In genomic region chr5:151080620-151081425, GRCh38 we compare ENCODE assay signal across 1 cellular context.
TF ChIP-seq lines count a peak whose summit lies in the region.

Gene TNIP1 (minus strand): TSS chr5:151081034. CDS start chr5:151065095, 15,939 bp downstream.

TF ChIP-seq in SK-N-SH, 30 proteins besides CTCF, POLR2A, EP300 and RAD21 (continued from another document):
- TF ChIP-seq, protein P1, sequence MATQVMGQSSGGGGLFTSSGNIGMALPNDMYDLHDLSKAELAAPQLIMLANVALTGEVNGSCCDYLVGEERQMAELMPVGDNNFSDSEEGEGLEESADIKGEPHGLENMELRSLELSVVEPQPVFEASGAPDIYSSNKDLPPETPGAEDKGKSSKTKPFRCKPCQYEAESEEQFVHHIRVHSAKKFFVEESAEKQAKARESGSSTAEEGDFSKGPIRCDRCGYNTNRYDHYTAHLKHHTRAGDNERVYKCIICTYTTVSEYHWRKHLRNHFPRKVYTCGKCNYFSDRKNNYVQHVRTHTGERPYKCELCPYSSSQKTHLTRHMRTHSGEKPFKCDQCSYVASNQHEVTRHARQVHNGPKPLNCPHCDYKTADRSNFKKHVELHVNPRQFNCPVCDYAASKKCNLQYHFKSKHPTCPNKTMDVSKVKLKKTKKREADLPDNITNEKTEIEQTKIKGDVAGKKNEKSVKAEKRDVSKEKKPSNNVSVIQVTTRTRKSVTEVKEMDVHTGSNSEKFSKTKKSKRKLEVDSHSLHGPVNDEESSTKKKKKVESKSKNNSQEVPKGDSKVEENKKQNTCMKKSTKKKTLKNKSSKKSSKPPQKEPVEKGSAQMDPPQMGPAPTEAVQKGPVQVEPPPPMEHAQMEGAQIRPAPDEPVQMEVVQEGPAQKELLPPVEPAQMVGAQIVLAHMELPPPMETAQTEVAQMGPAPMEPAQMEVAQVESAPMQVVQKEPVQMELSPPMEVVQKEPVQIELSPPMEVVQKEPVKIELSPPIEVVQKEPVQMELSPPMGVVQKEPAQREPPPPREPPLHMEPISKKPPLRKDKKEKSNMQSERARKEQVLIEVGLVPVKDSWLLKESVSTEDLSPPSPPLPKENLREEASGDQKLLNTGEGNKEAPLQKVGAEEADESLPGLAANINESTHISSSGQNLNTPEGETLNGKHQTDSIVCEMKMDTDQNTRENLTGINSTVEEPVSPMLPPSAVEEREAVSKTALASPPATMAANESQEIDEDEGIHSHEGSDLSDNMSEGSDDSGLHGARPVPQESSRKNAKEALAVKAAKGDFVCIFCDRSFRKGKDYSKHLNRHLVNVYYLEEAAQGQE (IDR thresholded peaks at IDR 0.05; ENCODE audit: low read depth, low read length), result no peak
- no peak for TF ChIP-seq FOXJ3 (CRISPR knock-in tag; IDR thresholded peaks at IDR 0.05)
- TF ChIP-seq POLR2AphosphoS5 (IDR thresholded peaks at IDR 0.05; ENCODE audit: low read depth, low read length), result peak; percentile 15; the same call in 1 of the 2 replicates
- peak; percentile 69; the same call in 1 of the 2 replicates for TF ChIP-seq SIN3A (IDR thresholded peaks at IDR 0.05; ENCODE audit: borderline replicate concordance, low read depth, low read length)
- TF ChIP-seq, protein P2, sequence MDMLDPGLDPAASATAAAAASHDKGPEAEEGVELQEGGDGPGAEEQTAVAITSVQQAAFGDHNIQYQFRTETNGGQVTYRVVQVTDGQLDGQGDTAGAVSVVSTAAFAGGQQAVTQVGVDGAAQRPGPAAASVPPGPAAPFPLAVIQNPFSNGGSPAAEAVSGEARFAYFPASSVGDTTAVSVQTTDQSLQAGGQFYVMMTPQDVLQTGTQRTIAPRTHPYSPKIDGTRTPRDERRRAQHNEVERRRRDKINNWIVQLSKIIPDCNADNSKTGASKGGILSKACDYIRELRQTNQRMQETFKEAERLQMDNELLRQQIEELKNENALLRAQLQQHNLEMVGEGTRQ (IDR thresholded peaks at IDR 0.05; ENCODE audit: borderline replicate concordance, low read depth, low read length), result no peak
- peak; percentile 99 for TF ChIP-seq PBX3 (IDR thresholded peaks at IDR 0.05)
- TF ChIP-seq NRF1 (IDR thresholded peaks at IDR 0.05; ENCODE audit: low read depth, low read length), result peak; percentile 73
- peak; percentile 78 for TF ChIP-seq ELF1 (IDR thresholded peaks at IDR 0.05)
- TF ChIP-seq SMC3 (IDR thresholded peaks at IDR 0.05; ENCODE audit: low read depth, low read length), result no peak
- peak; percentile 63 for TF ChIP-seq MAX (IDR thresholded peaks at IDR 0.05; ENCODE audit: low read depth)
- TF ChIP-seq TCF12 (IDR thresholded peaks at IDR 0.05), result peak; percentile 27; the same call in 1 of the 2 replicates
TF ChIP-seq in SK-N-SH: peak in this region for 12.
